In the genomic region with DNA sequence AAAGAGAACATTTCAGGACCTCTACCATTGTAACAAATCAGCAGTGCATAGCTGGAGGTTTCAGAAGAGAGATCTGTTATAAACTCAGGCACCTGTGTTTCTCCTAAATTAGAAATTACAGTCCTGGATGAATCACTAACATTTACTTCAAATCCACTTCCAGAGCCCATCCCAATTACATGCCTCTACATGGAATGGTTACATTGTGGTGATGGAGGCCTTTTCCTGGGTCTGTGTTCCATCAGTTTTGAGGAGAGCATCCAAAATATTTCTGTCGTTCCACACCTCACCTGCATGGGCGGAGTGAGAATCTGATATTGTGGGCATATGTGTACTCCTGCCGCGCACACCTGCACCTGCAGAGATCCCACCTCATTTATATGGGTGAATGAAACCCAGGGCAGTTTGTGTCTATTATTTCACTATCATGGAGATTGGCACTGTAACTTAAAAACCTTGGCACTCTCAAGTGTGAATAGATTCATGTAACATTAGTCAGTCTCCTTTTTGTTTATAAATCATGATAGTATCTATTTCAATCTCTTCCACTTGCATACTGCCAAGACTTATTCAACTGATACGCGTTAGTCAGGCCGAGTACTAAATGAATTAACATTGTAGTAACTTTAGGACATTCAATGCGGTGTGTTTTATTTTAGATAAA, we compare ENCODE assay signal across 33 cellular contexts.
DNase-seq lines count a peak whose midpoint lies in the region; FAIRE-seq and TF ChIP-seq lines count a peak whose summit lies in the region.
"Had no signal": no experiment of that assay in that cellular context is flagged by ENCODE, and none has a peak within 500 bp of the region (broad histone marks: within the 10 kb centered on the region; RNA-seq: fewer than 3 reads in every experiment).

No MANE protein-coding gene starts in this region.

- H2AK5ac ChIP-seq in mesenchymal stem cell (ENCODE audit: low read length, severe bottlenecking), result no peak overlapping the region

- H3K4me1 ChIP-seq in endothelial cell of umbilical vein (ENCODE audit: control insufficient read depth, extremely low read depth, insufficient read depth, low read length), result peaks cover 49% of the 10 kb centered on the region
- no peaks in the 10 kb centered on the region for H3K4me1 ChIP-seq in mesenchymal stem cell (ENCODE audit: control insufficient read depth, insufficient read depth, low read depth, low read length)
- H3K4me1 ChIP-seq: BE2C, prostate gland, tibial artery had no signal

- peaks cover 0 to 4% (median 0%) of the 10 kb centered on the region in 6 donors for H3K9me3 Mint-ChIP-seq in immature natural killer cell
- H3K9me3 Mint-ChIP-seq in mesothelial cell of epicardium, result peaks cover 9% of the 10 kb centered on the region
- H3K9me3 Mint-ChIP-seq: activated CD4-positive, alpha-beta T cell treated with anti-CD3 and anti-CD28 coated beads, Interleukin-2, amount 10 ng/mL, durations not matched to agents 24 days and 14 days; central memory CD8-positive, alpha-beta T cell; T-cell; WTC11 had no signal

- H3K4me2 ChIP-seq in endothelial cell of umbilical vein (ENCODE audit: insufficient read depth, low read length) (peak overlapping the region; percentile 89), mesenchymal stem cell (ENCODE audit: low read length, poor library complexity, severe bottlenecking) (no peak overlapping the region)

- H3K4me3 ChIP-seq in endothelial cell of umbilical vein (replicated peaks in 1 of 3; ENCODE audit: insufficient read depth in 1 of 3, low read depth in 1 of 3, low read length in 3 of 3), result no peak overlapping the region
- no peak overlapping the region for H3K4me3 ChIP-seq in mesenchymal stem cell (ENCODE audit: insufficient read depth in 1 of 2, low read depth in 1 of 2, low read length in 2 of 2)
- H3K4me3 ChIP-seq: dorsolateral prefrontal cortex, prostate gland, sigmoid colon, tibial artery had no signal

- no peak overlapping the region for H2BK120ac ChIP-seq in mesenchymal stem cell (ENCODE audit: low read depth, low read length)

- H3K27me3 ChIP-seq in endothelial cell of umbilical vein (ENCODE audit: control insufficient read depth in 2 of 2, insufficient read depth in 2 of 2, low read length in 2 of 2) (no peaks in the 10 kb centered on the region), mesenchymal stem cell (ENCODE audit: control insufficient read depth in 1 of 2, insufficient read depth in 1 of 2, low read length in 2 of 2) (no peaks in the 10 kb centered on the region)
- H3K27me3 ChIP-seq: BE2C, dorsolateral prefrontal cortex, sigmoid colon, tibial artery had no signal

- no peak overlapping the region for H3K23ac ChIP-seq in mesenchymal stem cell (ENCODE audit: low read length in 2 of 2)

- no peak overlapping the region for H2BK5ac ChIP-seq in mesenchymal stem cell (ENCODE audit: low read depth, low read length, poor library complexity, severe bottlenecking)

- TF ChIP-seq CTCF in endothelial cell of umbilical vein (IDR thresholded peaks at IDR 0.05; ENCODE audit: extremely low read depth in 1 of 2, insufficient read depth in 1 of 2, low read depth in 1 of 2, low read length in 2 of 2) (no peak), mesothelial cell of epicardium (IDR thresholded peaks at IDR 0.05; ENCODE audit: unreplicated experiment) (no peak)

- H2AFZ ChIP-seq in endothelial cell of umbilical vein (ENCODE audit: low read depth, low read length), result no peak overlapping the region
- no peak overlapping the region for H2AFZ ChIP-seq in mesenchymal stem cell (ENCODE audit: low read depth, low read length)

- H3K9me1 ChIP-seq in endothelial cell of umbilical vein (replicated peaks; ENCODE audit: control insufficient read depth, extremely low read depth, insufficient read depth, low read length), result no peaks in the 10 kb centered on the region

- no peak overlapping the region for H3K4me3 Mint-ChIP-seq in immature natural killer cell
- no peak overlapping the region for H3K4me3 Mint-ChIP-seq in mesothelial cell of epicardium
- H3K4me3 Mint-ChIP-seq: activated CD4-positive, alpha-beta T cell treated with anti-CD3 and anti-CD28 coated beads, Interleukin-2, amount 10 ng/mL, durations not matched to agents 24 days and 14 days; CD8-positive, alpha-beta memory T cell; central memory CD8-positive, alpha-beta T cell; HFFc6; naive thymus-derived CD8-positive, alpha-beta T cell; T-cell; WTC11 had no signal

- no peaks in the 10 kb centered on the region for H3K79me1 ChIP-seq in mesenchymal stem cell (replicated peaks; ENCODE audit: low read length, poor library complexity, severe bottlenecking)

- TF ChIP-seq POLR2A in endothelial cell of umbilical vein (IDR thresholded peaks at IDR 0.05; ENCODE audit: low read depth, low read length), result no peak

- peak; percentile 89 for FAIRE-seq in endothelial cell of umbilical vein (lab: Jason Lieb, UNC)
- FAIRE-seq: endometrium had no signal

- H3K9ac ChIP-seq in endothelial cell of umbilical vein (replicated peaks; ENCODE audit: extremely low read depth, insufficient read depth, low read length), result no peak overlapping the region
- no peak overlapping the region for H3K9ac ChIP-seq in mesenchymal stem cell (ENCODE audit: low read length)

- no TSS peak for BruUV-seq in endothelial cell of umbilical vein (replicated peaks; lab: Mats Ljungman, UMichigan)

- dilution Hi-C loops in endothelial cell of umbilical vein (cut with MboI; ENCODE audit: extremely low pct_ligation_motif_present, low sequenced_read_pairs), result no loop called here

- no peaks in the 10 kb centered on the region for H4K20me1 ChIP-seq in endothelial cell of umbilical vein (replicated peaks; ENCODE audit: control insufficient read depth, extremely low read depth, insufficient read depth, low read length)

- no peak overlapping the region for H2BK15ac ChIP-seq in mesenchymal stem cell (ENCODE audit: low read depth, poor library complexity, severe bottlenecking)

- 100% methylated on average over 1 of the region's 8 CpGs for WGBS in mesenchymal stem cell

- no peak overlapping the region for H2BK12ac ChIP-seq in mesenchymal stem cell (ENCODE audit: low read length in 2 of 2)

- H3K27me3 Mint-ChIP-seq in immature natural killer cell (ENCODE audit: low read depth in 3 of 3) (peaks cover 0 to 2% (median 0%) of the 10 kb centered on the region in 3 donors), mesothelial cell of epicardium (ENCODE audit: low read depth) (no peaks in the 10 kb centered on the region)
- H3K27me3 Mint-ChIP-seq: activated CD4-positive, alpha-beta T cell treated with anti-CD3 and anti-CD28 coated beads, Interleukin-2, amount 10 ng/mL, durations not matched to agents 24 days and 14 days had no signal

- H3K18ac ChIP-seq in mesenchymal stem cell (ENCODE audit: low read depth in 1 of 2, low read length in 2 of 2), result no peak overlapping the region

- no peak overlapping the region for H4K8ac ChIP-seq in mesenchymal stem cell (ENCODE audit: low read length)

- DNase-seq in HCEC 1CT, result peak; percentile 67
- peak; percentile 43 for DNase-seq in NCI-H226
- DNase-seq in endothelial cell of umbilical vein (ENCODE audit: low read depth, low spot score), result peak; percentile 78
- peak; percentile 20 for DNase-seq in mesenchymal stem cell
- DNase-seq in NK-92 treated with Interleukin-12 subunit alpha and Interleukin-12 subunit beta, amount 100 ng/mL, for 24 hours (lab: John Stamatoyannopoulos, UW), result no peak
- DNase-seq in activated CD8-positive, alpha-beta memory T cell treated with anti-CD3 and anti-CD28 coated beads for 24 hours, result no peak
- no peak for DNase-seq in immature natural killer cell
- DNase-seq in mesothelial cell of epicardium (ENCODE audit: low spot score in 2 of 2, unreplicated experiment in 2 of 2), result no peak
- DNase-seq: ACHN; activated CD4-positive, alpha-beta T cell treated with anti-CD3 and anti-CD28 coated beads, Interleukin-2, amount 10 ng/mL, durations not matched to agents 24 days and 14 days; activated gamma-delta T cell treated with Interleukin-2 at 50 U/mL for 16 hours; activated T-cell treated with anti-CD3 and anti-CD28 coated beads, Interleukin-2, amount 50 U/mL, for 48 hours; BE2C; CD8-positive, alpha-beta memory T cell; glutamatergic neuron; GOT3; HFFc6; KG1; MM.1S; naive thymus-derived CD8-positive, alpha-beta T cell; NCI-H1417 treated with DMSO at 0.1 percent for 48 hours; NCI-H2029 treated with DMSO at 0.1 percent for 48 hours; NCI-H82; sigmoid colon; stimulated activated CD4-positive, alpha-beta T cell treated with anti-CD3 and anti-CD28 coated beads, Interleukin-4, amount 100 ng/mL, for 1 hour; T-cell; tibial artery had no signal

- no peaks in the 10 kb centered on the region for H3K36me3 ChIP-seq in endothelial cell of umbilical vein (ENCODE audit: control insufficient read depth in 2 of 2, extremely low read depth in 1 of 2, insufficient read depth in 2 of 2, low read length in 2 of 2)
- H3K36me3 ChIP-seq in mesenchymal stem cell (ENCODE audit: control insufficient read depth in 1 of 2, insufficient read depth in 2 of 2, low read depth in 1 of 2, low read length in 2 of 2), result no peaks in the 10 kb centered on the region
- H3K36me3 ChIP-seq: BE2C, prostate gland, sigmoid colon, tibial artery had no signal

- no peaks in the 10 kb centered on the region for H3K79me2 ChIP-seq in endothelial cell of umbilical vein (ENCODE audit: control insufficient read depth, insufficient read depth, low read length)

- H3K4me1 Mint-ChIP-seq in immature natural killer cell (no peaks in the 10 kb centered on the region), mesothelial cell of epicardium (peaks cover 15% of the 10 kb centered on the region)
- H3K4me1 Mint-ChIP-seq: activated CD4-positive, alpha-beta T cell treated with anti-CD3 and anti-CD28 coated beads, Interleukin-2, amount 10 ng/mL, durations not matched to agents 24 days and 14 days; CD8-positive, alpha-beta memory T cell; central memory CD8-positive, alpha-beta T cell; naive thymus-derived CD8-positive, alpha-beta T cell; T-cell had no signal

- H3K27ac Mint-ChIP-seq in immature natural killer cell (no peak overlapping the region), mesothelial cell of epicardium (no peak overlapping the region)
- H3K27ac Mint-ChIP-seq: activated CD4-positive, alpha-beta T cell treated with anti-CD3 and anti-CD28 coated beads, Interleukin-2, amount 10 ng/mL, durations not matched to agents 24 days and 14 days; HFFc6; naive thymus-derived CD8-positive, alpha-beta T cell; T-cell; WTC11 had no signal

- CTCF ChIA-PET in endothelial cell of umbilical vein (lab: Charles Lee), result interaction anchor here (1.2 to 2.2 kb wide), 3 partner anchors 25 to 29 kb away, joined by 4 to 5 read pairs (median 4); no protein-coding TSS in a partner anchor

- no peak overlapping the region for H4K91ac ChIP-seq in mesenchymal stem cell (ENCODE audit: low read length)

- H3K36me3 Mint-ChIP-seq in immature natural killer cell, result no peaks in the 10 kb centered on the region
- no peaks in the 10 kb centered on the region for H3K36me3 Mint-ChIP-seq in mesothelial cell of epicardium
- H3K36me3 Mint-ChIP-seq: CD8-positive, alpha-beta memory T cell; naive thymus-derived CD8-positive, alpha-beta T cell; T-cell; WTC11 had no signal

- no peak overlapping the region for H3K4ac ChIP-seq in mesenchymal stem cell (ENCODE audit: low read depth in 1 of 2, low read length in 2 of 2)

- intact Hi-C loops in endothelial cell of umbilical vein (cut with micrococcal nuclease), result loop anchor here (2.0 kb wide), 1 partner anchor 17 kb away; no protein-coding TSS in a partner anchor

- H3K14ac ChIP-seq in mesenchymal stem cell (ENCODE audit: low read length in 2 of 2), result no peak overlapping the region

- POLR2A ChIA-PET in endothelial cell of umbilical vein (lab: Charles Lee), result no interaction called here

- no peaks in the 10 kb centered on the region for H3K9me3 ChIP-seq in endothelial cell of umbilical vein (replicated peaks; ENCODE audit: control insufficient read depth, insufficient read depth, low read length)
- no peaks in the 10 kb centered on the region for H3K9me3 ChIP-seq in mesenchymal stem cell (ENCODE audit: control insufficient read depth, low read length)
- H3K9me3 ChIP-seq: BE2C, prostate gland, sigmoid colon, tibial artery had no signal

- H3K27ac ChIP-seq in endothelial cell of umbilical vein (ENCODE audit: insufficient read depth, low read depth, low read length) (peak overlapping the region; percentile 57), mesenchymal stem cell (ENCODE audit: low read length, poor library complexity, severe bottlenecking) (no peak overlapping the region)
- H3K27ac ChIP-seq: dorsolateral prefrontal cortex, prostate gland, RWPE1, sigmoid colon, tibial artery had no signal

Comparison
In these comparisons a context has a peak if more than half of its experiments do, and no peak if none do; other contexts are left out.
1. DNase-seq: peak in HCEC 1CT (single experiment), NCI-H226 (single experiment), endothelial cell of umbilical vein (single experiment) and mesenchymal stem cell (single experiment); none in NK-92 treated with Interleukin-12 subunit alpha and Interleukin-12 subunit beta, amount 100 ng/mL, for 24 hours (single experiment), activated CD8-positive, alpha-beta memory T cell treated with anti-CD3 and anti-CD28 coated beads for 24 hours (single experiment), immature natural killer cell (0 of 3) and mesothelial cell of epicardium (0 of 2).